Comparison of ENCODE assay signal across 20 cellular contexts in genomic region chr4:165512464-165512863, GRCh38.
DNase-seq lines count a peak whose midpoint lies in the region; ATAC-seq and TF ChIP-seq lines count a peak whose summit lies in the region.
"Had no signal": no experiment of that assay in that cellular context is flagged by ENCODE, and none has a peak within 500 bp of the region (broad histone marks: within the 10 kb centered on the region; RNA-seq: fewer than 3 reads in every experiment).

No MANE protein-coding gene starts in this region.

- no peaks in the 10 kb centered on the region for H3K36me3 Mint-ChIP-seq in brain
- no peaks in the 10 kb centered on the region for H3K36me3 Mint-ChIP-seq in WTC11

- H3K27ac Mint-ChIP-seq in brain (peak overlapping the region in 4 of 5 experiments; percentile 76 to 95 (median 84)), WTC11 (no peak overlapping the region)

- H3K4me3 Mint-ChIP-seq in brain (peak overlapping the region in 2 of 5 experiments; percentile 33 to 54), WTC11 (no peak overlapping the region)
- H3K4me3 Mint-ChIP-seq: H9 had no signal

- no peaks in the 10 kb centered on the region for H3K9me3 Mint-ChIP-seq in brain
- no peaks in the 10 kb centered on the region for H3K9me3 Mint-ChIP-seq in WTC11
- H3K9me3 Mint-ChIP-seq: H9 had no signal

- H3K9me3 ChIP-seq in muscle layer of colon (ENCODE audit: low read length): no peaks in the 10 kb centered on the region
- H3K9me3 ChIP-seq: Peyer's patch had no signal

- H3K4me3 ChIP-seq in muscle layer of colon (ENCODE audit: low read depth in 1 of 2, low read length in 2 of 2): no peak overlapping the region
- H3K4me3 ChIP-seq: Peyer's patch had no signal

- POLR2A ChIA-PET in WTC11 (lab: Charles Lee): no interaction called here

- TF ChIP-seq CTCF in brain (conservative IDR thresholded peaks at IDR 0.05) (no peak), WTC11 (IDR thresholded peaks at IDR 0.05) (no peak)

- H3K4me1 Mint-ChIP-seq in brain (peaks cover 19% of the 10 kb centered on the region), WTC11 (no peaks in the 10 kb centered on the region)
- H3K4me1 Mint-ChIP-seq: H9 had no signal

- H3K4me1 ChIP-seq in muscle layer of colon (ENCODE audit: insufficient read depth, low read length): peaks cover 45% of the 10 kb centered on the region
- H3K4me1 ChIP-seq: Peyer's patch had no signal

- H3K36me3 ChIP-seq in muscle layer of colon (ENCODE audit: insufficient read depth, low read length): no peaks in the 10 kb centered on the region
- H3K36me3 ChIP-seq: Peyer's patch had no signal

- H3K27me3 Mint-ChIP-seq in brain (no peaks in the 10 kb centered on the region), WTC11 (ENCODE audit: low read depth) (no peaks in the 10 kb centered on the region)

- H3K27me3 ChIP-seq in muscle layer of colon (ENCODE audit: control insufficient read depth in 1 of 2, insufficient read depth in 2 of 2, low read length in 2 of 2): no peaks in the 10 kb centered on the region
- H3K27me3 ChIP-seq: Peyer's patch had no signal

- peak; percentile 28 for DNase-seq in NCI-H1105 (lab: John Stamatoyannopoulos, UW)
- DNase-seq in NCI-H2171 (lab: John Stamatoyannopoulos, UW): peak; percentile 11
- no peak for DNase-seq in WTC11 (ENCODE audit: low spot score)
- no peak for DNase-seq in NCI-H187 treated with DMSO at 0.1 percent for 48 hours (lab: John Stamatoyannopoulos, UW)
- DNase-seq: ACHN; AML-193; GDM1; H9; NCI-H1436 treated with DMSO at 0.1 percent for 48 hours; NCI-H2081 treated with DMSO at 0.1 percent for 48 hours; NCI-H2227 treated with DMSO at 0.1 percent for 48 hours; NCI-H524 treated with DMSO at 0.1 percent for 48 hours; NK-92 treated with Interleukin-12 subunit alpha and Interleukin-12 subunit beta, amount 100 ng/mL, for 24 hours; Peyer's patch had no signal

- no peak overlapping the region for H3K9ac ChIP-seq in muscle layer of colon (ENCODE audit: low read length)
- H3K9ac ChIP-seq: KMS-11 had no signal

- ATAC-seq in WTC11 (no peak), HG03342 (IDR thresholded peaks at IDR 0.05; ENCODE audit: unreplicated experiment) (no peak)
- ATAC-seq: Right ventricle myocardium inferior had no signal

- H3K27ac ChIP-seq in muscle layer of colon (ENCODE audit: low read depth, low read length): peak overlapping the region; percentile 19
- H3K27ac ChIP-seq: HL-60, KMS-11, Peyer's patch had no signal

- CTCF ChIA-PET in WTC11 (lab: Charles Lee): interaction anchor here (1.1 to 1.4 kb wide), 2 partner anchors 19 to 24 kb away, joined by 3 to 6 read pairs; no protein-coding TSS in a partner anchor

TF ChIP-seq in WTC11, 78 proteins besides CTCF, POLR2A, EP300 and RAD21:
- TF ChIP-seq TEAD4 (CRISPR knock-in tag; IDR thresholded peaks at IDR 0.05): no peak
- TF ChIP-seq MYBL2 (CRISPR knock-in tag; IDR thresholded peaks at IDR 0.05): no peak
- no peak for TF ChIP-seq CREM (CRISPR knock-in tag; IDR thresholded peaks at IDR 0.05)
- TF ChIP-seq, protein P1, sequence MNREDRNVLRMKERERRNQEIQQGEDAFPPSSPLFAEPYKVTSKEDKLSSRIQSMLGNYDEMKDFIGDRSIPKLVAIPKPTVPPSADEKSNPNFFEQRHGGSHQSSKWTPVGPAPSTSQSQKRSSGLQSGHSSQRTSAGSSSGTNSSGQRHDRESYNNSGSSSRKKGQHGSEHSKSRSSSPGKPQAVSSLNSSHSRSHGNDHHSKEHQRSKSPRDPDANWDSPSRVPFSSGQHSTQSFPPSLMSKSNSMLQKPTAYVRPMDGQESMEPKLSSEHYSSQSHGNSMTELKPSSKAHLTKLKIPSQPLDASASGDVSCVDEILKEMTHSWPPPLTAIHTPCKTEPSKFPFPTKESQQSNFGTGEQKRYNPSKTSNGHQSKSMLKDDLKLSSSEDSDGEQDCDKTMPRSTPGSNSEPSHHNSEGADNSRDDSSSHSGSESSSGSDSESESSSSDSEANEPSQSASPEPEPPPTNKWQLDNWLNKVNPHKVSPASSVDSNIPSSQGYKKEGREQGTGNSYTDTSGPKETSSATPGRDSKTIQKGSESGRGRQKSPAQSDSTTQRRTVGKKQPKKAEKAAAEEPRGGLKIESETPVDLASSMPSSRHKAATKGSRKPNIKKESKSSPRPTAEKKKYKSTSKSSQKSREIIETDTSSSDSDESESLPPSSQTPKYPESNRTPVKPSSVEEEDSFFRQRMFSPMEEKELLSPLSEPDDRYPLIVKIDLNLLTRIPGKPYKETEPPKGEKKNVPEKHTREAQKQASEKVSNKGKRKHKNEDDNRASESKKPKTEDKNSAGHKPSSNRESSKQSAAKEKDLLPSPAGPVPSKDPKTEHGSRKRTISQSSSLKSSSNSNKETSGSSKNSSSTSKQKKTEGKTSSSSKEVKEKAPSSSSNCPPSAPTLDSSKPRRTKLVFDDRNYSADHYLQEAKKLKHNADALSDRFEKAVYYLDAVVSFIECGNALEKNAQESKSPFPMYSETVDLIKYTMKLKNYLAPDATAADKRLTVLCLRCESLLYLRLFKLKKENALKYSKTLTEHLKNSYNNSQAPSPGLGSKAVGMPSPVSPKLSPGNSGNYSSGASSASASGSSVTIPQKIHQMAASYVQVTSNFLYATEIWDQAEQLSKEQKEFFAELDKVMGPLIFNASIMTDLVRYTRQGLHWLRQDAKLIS (CRISPR knock-in tag; IDR thresholded peaks at IDR 0.05; ENCODE audit: borderline replicate concordance): no peak
- no peak for TF ChIP-seq IRF2 (CRISPR knock-in tag; IDR thresholded peaks at IDR 0.05; ENCODE audit: borderline replicate concordance, low read depth)
- TF ChIP-seq ZSCAN18 (CRISPR knock-in tag; IDR thresholded peaks at IDR 0.05): no peak

Comparison
In these comparisons a context has a peak if more than half of its experiments do, and no peak if none do; other contexts are left out.
1. DNase-seq: peak in NCI-H1105 (single experiment) and NCI-H2171 (single experiment); none in WTC11 (single experiment) and NCI-H187 treated with DMSO at 0.1 percent for 48 hours (single experiment).